ENCODE assay signal across 16 cellular contexts in genomic region chr4:24969486-24969885, GRCh38. TPM values are rescaled to one million over a fixed set of nuclear protein-coding genes. Genes with fewer than 3 reads are reported as not detected.
DNase-seq lines count a peak whose midpoint lies in the region; ATAC-seq and TF ChIP-seq lines count a peak whose summit lies in the region.
"Had no signal": no experiment of that assay in that cellular context is flagged by ENCODE, and none has a peak within 500 bp of the region (broad histone marks: within the 10 kb centered on the region; RNA-seq: fewer than 3 reads in every experiment).

No MANE protein-coding gene starts in this region.

- peaks cover 2 to 12% (median 8%) of the 10 kb centered on the region in 5 donors for H3K9me3 Mint-ChIP-seq in CD8-positive, alpha-beta memory T cell

- intact Hi-C loops in IMR-90 (cut with micrococcal nuclease): no loop called here

- in situ Hi-C loops in IMR-90 (cut with MboI; ENCODE audit: low sequenced_read_pairs): no loop called here

- TF ChIP-seq POLR2A in IMR-90 (IDR thresholded peaks at IDR 0.05; ENCODE audit: low read depth, low read length): no peak

- H4K8ac ChIP-seq in IMR-90 (ENCODE audit: low read depth in 2 of 2, low read length in 2 of 2) (no peak overlapping the region), trophoblast cell (ENCODE audit: low read depth, low read length) (no peak overlapping the region)

- dilution Hi-C loops in IMR-90 (cut with HindIII; ENCODE audit: low sequenced_read_pairs, unreplicated experiment): no loop called here

- ATAC-seq in IMR-90 (ENCODE audit: low read depth): no peak
- ATAC-seq: CD8-positive, alpha-beta T cell; GM23338; HCT116 had no signal

- no peaks in the 10 kb centered on the region for H4K20me1 ChIP-seq in IMR-90 (ENCODE audit: insufficient read depth, low read length)

- H3K4me1 ChIP-seq in IMR-90 (ENCODE audit: control insufficient read depth, insufficient read depth, low read length) (no peaks in the 10 kb centered on the region), trophoblast cell (ENCODE audit: control insufficient read depth in 1 of 2, insufficient read depth in 2 of 2, low read length in 2 of 2) (peaks cover 4 to 8% of the 10 kb centered on the region in 2 experiments)
- no peaks in the 10 kb centered on the region for H3K4me1 ChIP-seq in CD8-positive, alpha-beta memory T cell (ENCODE audit: insufficient read depth, low read length)

- H2AFZ ChIP-seq in IMR-90 (replicated peaks; ENCODE audit: low read length, poor library complexity) (peak overlapping the region; percentile 32), trophoblast cell (ENCODE audit: insufficient read depth, low read length, poor library complexity) (no peak overlapping the region)
- H2AFZ ChIP-seq: GM23338 had no signal

- no peak overlapping the region for H3K56ac ChIP-seq in IMR-90 (ENCODE audit: extremely low read depth, insufficient read depth, low read length)

- TF ChIP-seq CTCF in IMR-90 (conservative IDR thresholded peaks at IDR 0.05; ENCODE audit: low read depth, low read length): no peak

- peaks cover 5% of the 10 kb centered on the region for H3K27me3 ChIP-seq in IMR-90 (ENCODE audit: control insufficient read depth, insufficient read depth, low read length)
- no peaks in the 10 kb centered on the region for H3K27me3 ChIP-seq in trophoblast cell (ENCODE audit: insufficient read depth, low read length)
- no peaks in the 10 kb centered on the region for H3K27me3 ChIP-seq in CD8-positive, alpha-beta memory T cell (ENCODE audit: insufficient read depth, low read length, poor library complexity, severe bottlenecking)

- H2AK5ac ChIP-seq in IMR-90 (ENCODE audit: low read depth, low read length) (no peak overlapping the region), trophoblast cell (ENCODE audit: low read length) (no peak overlapping the region)

- CTCF ChIA-PET in IMR-90 (lab: Yijun Ruan, JAX): no interaction called here
- CTCF ChIA-PET in CD8-positive, alpha-beta memory T cell (lab: Charles Lee): interaction anchor here (1.4 kb wide), 1 partner anchor 10 kb away, joined by 7 read pairs; no protein-coding TSS in a partner anchor

- H3K27ac ChIP-seq in IMR-90 (ENCODE audit: insufficient read depth, low read length) (no peak overlapping the region), trophoblast cell (ENCODE audit: low read depth, low read length) (no peak overlapping the region)
- H3K27ac ChIP-seq in CD8-positive, alpha-beta memory T cell (ENCODE audit: low read depth, low read length): no peak overlapping the region
- H3K27ac ChIP-seq: C4-2B had no signal

- BruUV-seq in IMR-90 (replicated peaks; lab: Mats Ljungman, UMichigan): no TSS peak

- no peak overlapping the region for H4K12ac ChIP-seq in trophoblast cell (ENCODE audit: low read depth, low read length)

- no peaks in the 10 kb centered on the region for H3K36me3 Mint-ChIP-seq in CD8-positive, alpha-beta memory T cell
- H3K36me3 Mint-ChIP-seq: CD4-positive, CD25-positive, alpha-beta regulatory T cell; CD8-positive, alpha-beta T cell had no signal

- H2BK12ac ChIP-seq in trophoblast cell (ENCODE audit: low read length): no peak overlapping the region

- H3K79me1 ChIP-seq in IMR-90 (ENCODE audit: low read depth in 1 of 2, low read length in 2 of 2) (no peaks in the 10 kb centered on the region), trophoblast cell (ENCODE audit: low read length) (no peaks in the 10 kb centered on the region)

- no peaks in the 10 kb centered on the region for H3K9me1 ChIP-seq in IMR-90 (ENCODE audit: insufficient read depth, low read length)

- no peak for TF ChIP-seq RAD21 in IMR-90 (IDR thresholded peaks at IDR 0.05; ENCODE audit: low read length)

- H3K23ac ChIP-seq in IMR-90 (ENCODE audit: low read depth, low read length) (no peak overlapping the region), trophoblast cell (ENCODE audit: low read length) (no peak overlapping the region)

- POLR2A ChIA-PET in IMR-90 (lab: Charles Lee; ENCODE audit: unreplicated experiment): no interaction called here
- POLR2A ChIA-PET in CD8-positive, alpha-beta memory T cell (lab: Charles Lee): no interaction called here

- H2BK5ac ChIP-seq in IMR-90 (ENCODE audit: low read depth, low read length, poor library complexity, severe bottlenecking): no peak overlapping the region
- H2BK5ac ChIP-seq in trophoblast cell (ENCODE audit: low read depth, low read length, poor library complexity): no peak overlapping the region

- H3K18ac ChIP-seq in IMR-90 (ENCODE audit: low read depth, low read length) (no peak overlapping the region), trophoblast cell (ENCODE audit: low read length) (no peak overlapping the region)

- H3K9ac ChIP-seq in IMR-90 (ENCODE audit: low read depth, low read length): no peak overlapping the region
- no peak overlapping the region for H3K9ac ChIP-seq in trophoblast cell (ENCODE audit: low read length)

- H3K27ac Mint-ChIP-seq in CD8-positive, alpha-beta memory T cell: no peak overlapping the region
- H3K27ac Mint-ChIP-seq: CD4-positive, CD25-positive, alpha-beta regulatory T cell; CD8-positive, alpha-beta T cell; GM23338; H9 had no signal

- H3K4me3 ChIP-seq in IMR-90 (ENCODE audit: insufficient read depth, low read depth, low read length): no peak overlapping the region
- peak overlapping the region; percentile 28 for H3K4me3 ChIP-seq in trophoblast cell (ENCODE audit: low read depth, low read length)
- no peak overlapping the region for H3K4me3 ChIP-seq in CD8-positive, alpha-beta memory T cell (ENCODE audit: low read length)
- H3K4me3 ChIP-seq: GM23338 had no signal

- H2BK15ac ChIP-seq in IMR-90 (ENCODE audit: low read depth, low read length): no peak overlapping the region

- H3K14ac ChIP-seq in IMR-90 (replicated peaks; ENCODE audit: low read depth, low read length): no peak overlapping the region
- no peak overlapping the region for H3K14ac ChIP-seq in trophoblast cell (ENCODE audit: low read length)

- H4K91ac ChIP-seq in IMR-90 (ENCODE audit: insufficient read depth, low read depth, low read length): no peak overlapping the region
- H4K91ac ChIP-seq in trophoblast cell (ENCODE audit: low read depth, low read length): no peak overlapping the region

- DNase-seq in IMR-90: no peak
- peak; percentile 32 for DNase-seq in islet precursor cell
- no peak for DNase-seq in trophoblast cell
- DNase-seq in CD8-positive, alpha-beta memory T cell: no peak
- no peak for DNase-seq in DMS53 treated with DMSO at 0.1 percent for 48 hours (lab: John Stamatoyannopoulos, UW; ENCODE audit: unreplicated experiment)
- no peak for DNase-seq in cerebellar cortex (ENCODE audit: low spot score)
- DNase-seq: CD4-positive, CD25-positive, alpha-beta regulatory T cell; CD8-positive, alpha-beta T cell; DMS 273 treated with DMSO at 0.1 percent for 48 hours; DMS79 treated with DMSO at 0.1 percent for 48 hours; GF-D8; H9 had no signal

- H3K36me3 ChIP-seq in IMR-90 (ENCODE audit: control insufficient read depth, insufficient read depth, low read length) (no peaks in the 10 kb centered on the region), trophoblast cell (ENCODE audit: control insufficient read depth in 1 of 2, insufficient read depth in 2 of 2, low read length in 2 of 2) (peaks cover 0 to 3% of the 10 kb centered on the region in 2 experiments)
- H3K36me3 ChIP-seq in CD8-positive, alpha-beta memory T cell (ENCODE audit: insufficient read depth, low read length): no peaks in the 10 kb centered on the region

- no peak overlapping the region for H3K4ac ChIP-seq in IMR-90 (ENCODE audit: low read depth, low read length)
- no peak overlapping the region for H3K4ac ChIP-seq in trophoblast cell (ENCODE audit: low read depth, low read length)

- WGBS in IMR-90 (ENCODE audit: extremely low coverage in 2 of 2, insufficient read length in 1 of 2), 2 experiments: no CpG with 5 or more reads among the region's 6 CpGs
- no CpG with 5 or more reads among the region's 6 CpGs for WGBS in trophoblast cell (ENCODE audit: extremely low coverage, insufficient coverage, insufficient read length)

- no peaks in the 10 kb centered on the region for H3K9me3 ChIP-seq in IMR-90 (ENCODE audit: control insufficient read depth, insufficient read depth, low read length)
- peaks cover 17% of the 10 kb centered on the region for H3K9me3 ChIP-seq in trophoblast cell (ENCODE audit: insufficient read depth, low read depth, low read length)
- H3K9me3 ChIP-seq in CD8-positive, alpha-beta memory T cell (ENCODE audit: low read length): peaks cover 6% of the 10 kb centered on the region

- no peak overlapping the region for H4K5ac ChIP-seq in IMR-90 (ENCODE audit: low read depth, low read length)

- H2BK120ac ChIP-seq in IMR-90 (ENCODE audit: low read depth, low read length): no peak overlapping the region
- no peak overlapping the region for H2BK120ac ChIP-seq in trophoblast cell (ENCODE audit: insufficient read depth, low read length, poor library complexity)

- H3K4me2 ChIP-seq in IMR-90 (ENCODE audit: low read depth, low read length) (no peak overlapping the region), trophoblast cell (ENCODE audit: low read length) (no peak overlapping the region)
- H3K4me2 ChIP-seq: GM23338 had no signal

- H3K27me3 Mint-ChIP-seq in CD8-positive, alpha-beta memory T cell: peaks cover 6 to 13% of the 10 kb centered on the region in 2 donors

- H3K4me3 Mint-ChIP-seq in CD8-positive, alpha-beta memory T cell: no peak overlapping the region
- H3K4me3 Mint-ChIP-seq: CD4-positive, CD25-positive, alpha-beta regulatory T cell; CD8-positive, alpha-beta T cell; GM23338; H9 had no signal

- no peak overlapping the region for H2AK9ac ChIP-seq in IMR-90 (replicated peaks; ENCODE audit: low read depth, low read length, poor library complexity)

- H3K4me1 Mint-ChIP-seq in CD8-positive, alpha-beta memory T cell: no peaks in the 10 kb centered on the region
- H3K4me1 Mint-ChIP-seq: CD4-positive, CD25-positive, alpha-beta regulatory T cell; GM23338 had no signal

- H3K79me2 ChIP-seq in trophoblast cell (ENCODE audit: control insufficient read depth, insufficient read depth, low read length, poor library complexity): no peaks in the 10 kb centered on the region

- no peak overlapping the region for H2BK20ac ChIP-seq in IMR-90 (ENCODE audit: low read depth, low read length)

TF ChIP-seq in IMR-90, 13 proteins besides CTCF, POLR2A, EP300 and RAD21 (continues in another document):
- TF ChIP-seq MXI1 (IDR thresholded peaks at IDR 0.05; ENCODE audit: borderline replicate concordance, low read depth, low read length) (no peak), BHLHE40 (IDR thresholded peaks at IDR 0.05; ENCODE audit: low read depth, low read length) (no peak), RCOR1 (IDR thresholded peaks at IDR 0.05; ENCODE audit: insufficient replicate concordance, low read length) (no peak), NFE2L2 (IDR thresholded peaks at IDR 0.05; ENCODE audit: low read depth, low read length) (no peak), CEBPB (IDR thresholded peaks at IDR 0.05; ENCODE audit: low read depth, low read length) (no peak), MAFK (IDR thresholded peaks at IDR 0.05; ENCODE audit: low read depth, low read length) (no peak)

RNA-seq across cellular contexts. Expression of gene CCDC149, which starts 56.6 kb away (rescaled TPM):
- total RNA-seq in IMR-90 (2012; rRNA removed): 7.0 and 8.3 TPM in 2 replicates
- 4.8 and 6.7 TPM in 2 replicates for polyA plus RNA-seq in IMR-90 (2012; rRNA removed)
- polyA plus RNA-seq in IMR-90 (2012; cell fraction: cytosol; rRNA removed): 2.1 and 3.1 TPM in 2 replicates
- polyA plus RNA-seq in IMR-90 (2012; cell fraction: nucleus; rRNA removed; ENCODE audit: low replicate concordance): 4.5 and 11.7 TPM in 2 replicates
- 4.3 and 4.4 TPM in 2 replicates for polyA plus RNA-seq in trophoblast cell (2013)
- total RNA-seq in CD8-positive, alpha-beta memory T cell: under 1 TPM; 0.07 to 0.28 TPM
- polyA plus RNA-seq in CD8-positive, alpha-beta memory T cell: not detected
- total RNA-seq: CD4-positive, CD25-positive, alpha-beta regulatory T cell; CD8-positive, alpha-beta T cell; G401 had no signal
- polyA plus RNA-seq: CD4-positive, CD25-positive, alpha-beta regulatory T cell had no signal
